ENCODE assay signal across 19 cellular contexts in genomic region chr4:39259571-39260330, GRCh38.
A peak's percentile ranks its signal among the peaks of the same experiment; 100 is the strongest.
DNase-seq lines count a peak whose midpoint lies in the region; ATAC-seq and TF ChIP-seq lines count a peak whose summit lies in the region.
"Had no signal": no experiment of that assay in that cellular context is flagged by ENCODE, and none has a peak within 500 bp of the region (broad histone marks: within the 10 kb centered on the region; RNA-seq: fewer than 3 reads in every experiment).

No MANE protein-coding gene starts in this region.

- peak overlapping the region; percentile 82 for H3K27ac ChIP-seq in SJSA1
- H3K27ac ChIP-seq: gastrocnemius medialis had no signal

- no peaks in the 10 kb centered on the region for H3K4me1 Mint-ChIP-seq in nephron progenitor cell
- H3K4me1 Mint-ChIP-seq in activated CD4-positive, alpha-beta memory T cell treated with anti-CD3 and anti-CD28 coated beads, Interleukin-2, amount 10 ng/mL, durations not matched to agents 7 days and 5 days, result no peaks in the 10 kb centered on the region
- H3K4me1 Mint-ChIP-seq: activated naive CD8-positive, alpha-beta T cell treated with anti-CD3 and anti-CD28 coated beads, Interleukin-2, amount 50 U/mL, for 24 hours; endodermal cell had no signal

- H3K27me3 Mint-ChIP-seq in nephron progenitor cell (ENCODE audit: low read depth, poor library complexity), result no peaks in the 10 kb centered on the region
- no peaks in the 10 kb centered on the region for H3K27me3 Mint-ChIP-seq in activated CD4-positive, alpha-beta memory T cell treated with anti-CD3 and anti-CD28 coated beads, Interleukin-2, amount 10 ng/mL, durations not matched to agents 7 days and 5 days
- H3K27me3 Mint-ChIP-seq: activated naive CD8-positive, alpha-beta T cell treated with anti-CD3 and anti-CD28 coated beads, Interleukin-2, amount 50 U/mL, for 24 hours had no signal

- no peak for TF ChIP-seq CTCF in fibroblast of the aortic adventitia (IDR thresholded peaks at IDR 0.05; ENCODE audit: insufficient read depth, low read length)
- TF ChIP-seq CTCF in nephron progenitor cell (IDR thresholded peaks at IDR 0.05), result no peak

- CTCF ChIA-PET in activated CD4-positive, alpha-beta memory T cell treated with anti-CD3 and anti-CD28 coated beads, Interleukin-2, amount 10 ng/mL, durations not matched to agents 7 days and 5 days (lab: Charles Lee), result no interaction called here

- H3K4me3 ChIP-seq in SJSA1 (no peak overlapping the region), fibroblast of the aortic adventitia (ENCODE audit: low read depth, low read length) (no peak overlapping the region)
- H3K4me3 ChIP-seq: gastrocnemius medialis, smooth muscle cell had no signal

- no peaks in the 10 kb centered on the region for H3K9me3 ChIP-seq in SJSA1 (replicated peaks)
- H3K9me3 ChIP-seq: gastrocnemius medialis had no signal

- peak; percentile 76 for DNase-seq in ELR (ENCODE audit: low read depth)
- DNase-seq in SJSA1 (ENCODE audit: low read depth in 1 of 2, low spot score in 2 of 2), result peak in 1 of 2 experiments; percentile 58
- DNase-seq in fibroblast of the aortic adventitia (ENCODE audit: low read depth), result peak; percentile 32
- DNase-seq in pulmonary artery endothelial cell (ENCODE audit: low read depth, low spot score), result peak; percentile 36
- DNase-seq in nephron progenitor cell, result no peak
- DNase-seq in activated CD4-positive, alpha-beta memory T cell treated with anti-CD3 and anti-CD28 coated beads, Interleukin-2, amount 10 ng/mL, durations not matched to agents 7 days and 5 days, result no peak
- no peak for DNase-seq in activated CD8-positive, alpha-beta memory T cell treated with anti-CD3 and anti-CD28 coated beads for 24 hours
- DNase-seq: activated naive CD8-positive, alpha-beta T cell treated with anti-CD3 and anti-CD28 coated beads, Interleukin-2, amount 50 U/mL, for 24 hours; endodermal cell; gastrocnemius medialis; H9; Karpas-422; NCI-H1417 treated with DMSO at 0.1 percent for 48 hours; NCI-H226; stimulated activated CD4-positive, alpha-beta T cell treated with anti-CD3 and anti-CD28 coated beads, Interleukin-4, amount 100 ng/mL, for 4 hours; stimulated activated CD8-positive, alpha-beta memory T cell treated with anti-CD3 and anti-CD28 coated beads, Interleukin-4, amount 100 ng/mL, for 48 hours; T-helper 1 cell had no signal

- no peaks in the 10 kb centered on the region; the same call in 1 of the 2 replicates for H3K36me3 ChIP-seq in SJSA1

- POLR2A ChIA-PET in activated CD4-positive, alpha-beta memory T cell treated with anti-CD3 and anti-CD28 coated beads, Interleukin-2, amount 10 ng/mL, durations not matched to agents 7 days and 5 days (lab: Charles Lee), result no interaction called here

- peaks cover 73% of the 10 kb centered on the region for H3K36me3 Mint-ChIP-seq in nephron progenitor cell (ENCODE audit: low read depth)
- H3K36me3 Mint-ChIP-seq in activated CD4-positive, alpha-beta memory T cell treated with anti-CD3 and anti-CD28 coated beads, Interleukin-2, amount 10 ng/mL, durations not matched to agents 7 days and 5 days (ENCODE audit: low read depth), result peaks cover 2% of the 10 kb centered on the region

- H3K9me3 Mint-ChIP-seq in nephron progenitor cell, result no peaks in the 10 kb centered on the region
- H3K9me3 Mint-ChIP-seq in activated CD4-positive, alpha-beta memory T cell treated with anti-CD3 and anti-CD28 coated beads, Interleukin-2, amount 10 ng/mL, durations not matched to agents 7 days and 5 days, result no peaks in the 10 kb centered on the region
- H3K9me3 Mint-ChIP-seq: activated naive CD8-positive, alpha-beta T cell treated with anti-CD3 and anti-CD28 coated beads, Interleukin-2, amount 50 U/mL, for 24 hours; endodermal cell; H9 had no signal

- no peak overlapping the region for H3K27ac Mint-ChIP-seq in nephron progenitor cell
- no peak overlapping the region for H3K27ac Mint-ChIP-seq in activated CD4-positive, alpha-beta memory T cell treated with anti-CD3 and anti-CD28 coated beads, Interleukin-2, amount 10 ng/mL, durations not matched to agents 7 days and 5 days
- H3K27ac Mint-ChIP-seq: activated naive CD8-positive, alpha-beta T cell treated with anti-CD3 and anti-CD28 coated beads, Interleukin-2, amount 50 U/mL, for 24 hours; endodermal cell; H9 had no signal

- peaks cover 39% of the 10 kb centered on the region for H3K4me1 ChIP-seq in SJSA1 (replicated peaks)
- H3K4me1 ChIP-seq: gastrocnemius medialis had no signal

- H3K4me3 Mint-ChIP-seq in nephron progenitor cell, result no peak overlapping the region
- no peak overlapping the region for H3K4me3 Mint-ChIP-seq in activated CD4-positive, alpha-beta memory T cell treated with anti-CD3 and anti-CD28 coated beads, Interleukin-2, amount 10 ng/mL, durations not matched to agents 7 days and 5 days
- H3K4me3 Mint-ChIP-seq: activated naive CD8-positive, alpha-beta T cell treated with anti-CD3 and anti-CD28 coated beads, Interleukin-2, amount 50 U/mL, for 24 hours; endodermal cell; H9 had no signal

- no peaks in the 10 kb centered on the region for H3K27me3 ChIP-seq in SJSA1 (replicated peaks)
- H3K27me3 ChIP-seq: gastrocnemius medialis had no signal

- no peak for ATAC-seq in GM21515 (IDR thresholded peaks at IDR 0.05; ENCODE audit: unreplicated experiment)
- ATAC-seq: activated naive CD8-positive, alpha-beta T cell treated with anti-CD3 and anti-CD28 coated beads, Interleukin-2, amount 50 U/mL, for 24 hours; gastrocnemius medialis had no signal

Comparison
In these comparisons a context has a peak if more than half of its experiments do, and no peak if none do; other contexts are left out.
1. DNase-seq: peak in ELR (single experiment), fibroblast of the aortic adventitia (single experiment) and pulmonary artery endothelial cell (single experiment); none in nephron progenitor cell (single experiment), activated CD4-positive, alpha-beta memory T cell treated with anti-CD3 and anti-CD28 coated beads, Interleukin-2, amount 10 ng/mL, durations not matched to agents 7 days and 5 days (single experiment) and activated CD8-positive, alpha-beta memory T cell treated with anti-CD3 and anti-CD28 coated beads for 24 hours (single experiment).